9 cellular contexts compared by ENCODE assay signal in the genomic region with DNA sequence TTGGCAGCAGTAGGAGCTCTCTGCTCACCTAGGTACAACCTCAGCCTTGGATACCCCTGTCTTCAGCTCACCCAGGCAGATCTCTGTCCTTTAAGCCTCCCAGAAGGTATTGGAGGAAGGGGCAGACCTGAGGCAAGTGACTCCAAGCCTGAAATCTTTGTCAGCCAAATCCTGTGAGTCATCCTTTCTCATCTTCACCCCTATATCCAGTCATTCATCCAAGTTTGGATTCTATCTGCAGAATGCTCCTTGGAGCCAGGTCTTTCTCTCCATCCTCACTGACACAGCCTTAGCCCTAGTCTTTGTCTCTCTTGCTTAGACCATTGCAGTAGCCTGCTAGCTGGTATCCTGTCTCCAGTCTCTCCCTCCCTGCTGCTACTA. TPM values are rescaled to one million over a fixed set of nuclear protein-coding genes. Genes with fewer than 3 reads are reported as not detected.
A peak's percentile ranks its signal among the peaks of the same experiment; 100 is the strongest.
DNase-seq lines count a peak whose midpoint lies in the region; ATAC-seq, FAIRE-seq and TF ChIP-seq lines count a peak whose summit lies in the region.
"Had no signal": no experiment of that assay in that cellular context is flagged by ENCODE, and none has a peak within 500 bp of the region (broad histone marks: within the 10 kb centered on the region; RNA-seq: fewer than 3 reads in every experiment).

No MANE protein-coding gene starts in this region.

- no peaks in the 10 kb centered on the region for H3K9me3 ChIP-seq in K562 (replicated peaks; ENCODE audit: control insufficient read depth, insufficient read depth, low read depth, low read length)

- H3K27ac ChIP-seq in K562 (ENCODE audit: extremely low read depth, low read depth, low read length), result no peak overlapping the region

- POLR2A ChIA-PET in K562 (lab: Yijun Ruan, JAX), result interaction anchor here (0.6 to 1.1 kb wide), 4 partner anchors 8 to 584 kb away, joined by 3 to 4 read pairs (median 3); no protein-coding TSS in a partner anchor

- peak overlapping the region in 1 of 2 experiments; percentile 67; a peak in 1 of 4 replicates for H3K9ac ChIP-seq in K562 (ENCODE audit: insufficient read depth in 1 of 2, low read depth in 2 of 2, low read length in 2 of 2)

- no peak overlapping the region for H2AFZ ChIP-seq in K562 (ENCODE audit: low read depth, low read length)

- CTCF ChIA-PET in K562 (lab: Yijun Ruan, JAX; ENCODE audit: low intra/inter-chr PET ratio), result no interaction called here

- DNase-seq in HT1080 (ENCODE audit: low read depth) (peak; percentile 87), K562 (ENCODE audit: extremely low read depth in 1 of 4, low spot score in 3 of 4) (no peak), kidney tubule cell (ENCODE audit: low spot score) (peak; percentile 59), GF-D8 (lab: John Stamatoyannopoulos, UW) (no peak), NOMO-1 (lab: John Stamatoyannopoulos, UW; ENCODE audit: unreplicated experiment in 2 of 2) (no peak), NCI-H1436 (lab: John Stamatoyannopoulos, UW) (no peak)
- DNase-seq: activated T-cell treated with anti-CD3 and anti-CD28 coated beads for 4 hours, NCI-H2227 treated with DMSO at 0.1 percent for 48 hours had no signal

- FAIRE-seq in K562 (lab: Jason Lieb, UNC), result no peak

- no peak overlapping the region for H3K4me2 ChIP-seq in K562 (ENCODE audit: insufficient read depth, low read length)

- in situ Hi-C loops in K562 (cut with MboI), result no loop called here

- H3K9me1 ChIP-seq in K562 (ENCODE audit: control insufficient read depth, insufficient read depth, low read length), result no peaks in the 10 kb centered on the region

- no peak for TF ChIP-seq POLR2A in K562 (conservative IDR thresholded peaks at IDR 0.05)

- H3K4me1 ChIP-seq in K562 (replicated peaks in 1 of 2; ENCODE audit: control insufficient read depth in 2 of 2, insufficient read depth in 2 of 2, low read length in 2 of 2), result peaks cover 0 to 13% of the 10 kb centered on the region in 2 experiments; a peak in 2 of 5 replicates

- H3K27me3 ChIP-seq in K562 (ENCODE audit: control insufficient read depth in 2 of 2, insufficient read depth in 2 of 2, low read length in 2 of 2), result no peaks in the 10 kb centered on the region

- ATAC-seq in K562 (no peak), HG03159 (IDR thresholded peaks at IDR 0.05; ENCODE audit: unreplicated experiment) (no peak)

- H3K79me2 ChIP-seq in K562 (ENCODE audit: control insufficient read depth, insufficient read depth, low read length), result no peaks in the 10 kb centered on the region

- no peaks in the 10 kb centered on the region for H4K20me1 ChIP-seq in K562 (replicated peaks; ENCODE audit: control insufficient read depth, insufficient read depth, low read length)

- no peak for TF ChIP-seq EP300 in K562 (IDR thresholded peaks at IDR 0.05; ENCODE audit: low read length)

- no peak for TF ChIP-seq CTCF in K562 (IDR thresholded peaks at IDR 0.05 in 2 of 3, conservative IDR thresholded peaks at IDR 0.05 in 1 of 3; ENCODE audit: insufficient read depth in 2 of 3, low read depth in 1 of 3, low read length in 3 of 3)

- no peak for TF ChIP-seq RAD21 in K562 (CRISPR knock-in tag; conservative IDR thresholded peaks at IDR 0.05 in 1 of 2, IDR thresholded peaks at IDR 0.05 in 1 of 2)

- H3K36me3 ChIP-seq in K562 (ENCODE audit: control insufficient read depth, insufficient read depth, low read length), result no peaks in the 10 kb centered on the region

- intact Hi-C loops in K562 (cut with micrococcal nuclease), result no loop called here

- H3K4me3 ChIP-seq in K562, result no peak overlapping the region

- no TSS peak for BruUV-seq in K562 (replicated peaks; lab: Mats Ljungman, UMichigan)

TF ChIP-seq in K562, 482 proteins besides CTCF, POLR2A, EP300 and RAD21:
- no peak for TF ChIP-seq ZNF507 (tag; conservative IDR thresholded peaks at IDR 0.05)
- no peak for TF ChIP-seq TFAM (CRISPR knock-in tag; conservative IDR thresholded peaks at IDR 0.05)
- TF ChIP-seq ZNF311 (CRISPR knock-in tag; IDR thresholded peaks at IDR 0.05), result no peak
- 0 out of 2 replicates have a peak, but pooled peaks have one; percentile 40 for TF ChIP-seq BHLHE40 (IDR thresholded peaks at IDR 0.05; ENCODE audit: low read length)
- no peak for TF ChIP-seq EHMT2 (IDR thresholded peaks at IDR 0.05)
- TF ChIP-seq ZNF785 (CRISPR knock-in tag; IDR thresholded peaks at IDR 0.05), result no peak
- 0 out of 2 replicates have a peak, but pooled peaks have one; percentile 8 for TF ChIP-seq JUND (IDR thresholded peaks at IDR 0.05; ENCODE audit: borderline replicate concordance, low read depth, low read length)
- no peak for TF ChIP-seq JUND (tag; IDR thresholded peaks at IDR 0.05; ENCODE audit: borderline replicate concordance, low read depth, low read length)
- TF ChIP-seq ZNF764 (CRISPR knock-in tag; IDR thresholded peaks at IDR 0.05; ENCODE audit: low read depth), result no peak
- no peak for TF ChIP-seq PHF20 (IDR thresholded peaks at IDR 0.05; ENCODE audit: partially characterized antibody)
- no peak for TF ChIP-seq ZNF239 (CRISPR knock-in tag; IDR thresholded peaks at IDR 0.05)

RNA-seq across cellular contexts. Expression of a gene that starts 10.4 kb away (rescaled TPM):
- total RNA-seq in HT1080 (2014; rRNA removed; shearing (Covaris generic)), result 0.20 TPM in 1 of 2 replicates, not detected in the other
- polyA plus RNA-seq in HT1080 (2015; cell fraction: cytosol; rRNA removed), result not detected in 2 replicates
- not detected in 2 replicates for polyA plus RNA-seq in HT1080 (2015; cell fraction: nucleus; rRNA removed)
- total RNA-seq in K562 (2011; cell fraction: chromatin; rRNA removed; ENCODE audit: low replicate concordance), result 0.09 TPM in 1 of 2 replicates, not detected in the other
- 0.17 and 0.39 TPM in 2 replicates for total RNA-seq in K562 (2011; cell fraction: nucleolus; rRNA removed)
- 0.07 and 0.38 TPM in 2 replicates for total RNA-seq in K562 (2011; cell fraction: nucleoplasm; rRNA removed)
- 0.18 and 0.29 TPM in 2 replicates for total RNA-seq in K562 (2014; rRNA removed)
- total RNA-seq in K562 (2014; rRNA removed; fragmentation: Illumina TruSeq; extraction: Trizol), result 0.06 and 0.15 TPM in 2 replicates
- 0.07 and 0.08 TPM in 2 replicates for total RNA-seq in K562 (2015; rRNA removed; fragmentation: Illumina TruSeq; extraction: Trizol)
- 0.20 and 0.40 TPM in 2 replicates for total RNA-seq in K562 (2021)
- not detected in 2 replicates for polyA plus RNA-seq in K562 (2011; rRNA removed)
- 0.12 TPM in 1 of 2 replicates, not detected in the other for polyA plus RNA-seq in K562 (2011; cell fraction: cytosol; rRNA removed)
- 0.10 TPM in 1 of 2 replicates, not detected in the other for polyA plus RNA-seq in K562 (2011; cell fraction: nucleus; rRNA removed)
- not detected in 2 replicates for polyA plus RNA-seq in K562 (2012)
- polyA plus RNA-seq in K562 (2014; fragmentation: Illumina TruSeq; extraction: Trizol), result not detected in 2 replicates
- polyA plus RNA-seq in K562 (2014; fragmentation: Nextera tagmentation; extraction: Ambion mirVana), result not detected
- not detected in 2 replicates for polyA plus RNA-seq in K562 (2014; rRNA removed)
- polyA minus RNA-seq in K562 (2011; rRNA and poly(A)+ RNA removed), result 0.06 and 0.11 TPM in 2 replicates
- polyA minus RNA-seq in K562 (2011; cell fraction: cytosol; rRNA and poly(A)+ RNA removed), result not detected in 2 replicates
- under 0.01 and 0.11 TPM in 2 replicates for polyA minus RNA-seq in K562 (2011; cell fraction: nucleus; rRNA and poly(A)+ RNA removed)

RNA-seq across cellular contexts. Expression of a gene that starts 51.9 kb away (rescaled TPM):
- 0.20 and 1.0 TPM in 2 replicates for total RNA-seq in HT1080 (2014; rRNA removed; shearing (Covaris generic))
- polyA plus RNA-seq in HT1080 (2015; cell fraction: cytosol; rRNA removed), result 0.37 and 0.73 TPM in 2 replicates
- polyA plus RNA-seq in HT1080 (2015; cell fraction: nucleus; rRNA removed), result 0.27 and 0.29 TPM in 2 replicates
- total RNA-seq in K562 (2011; cell fraction: chromatin; rRNA removed; ENCODE audit: low replicate concordance), result 6.9 and 13.7 TPM in 2 replicates
- total RNA-seq in K562 (2011; cell fraction: nucleolus; rRNA removed), result 8.2 and 9.0 TPM in 2 replicates
- total RNA-seq in K562 (2011; cell fraction: nucleoplasm; rRNA removed), result 6.3 and 7.4 TPM in 2 replicates
- total RNA-seq in K562 (2014; rRNA removed) (3.9 and 5.8 TPM in 2 replicates), K562 (2014; rRNA removed; fragmentation: Illumina TruSeq; extraction: Trizol) (3.6 TPM in 2 replicates), K562 (2015; rRNA removed; fragmentation: Illumina TruSeq; extraction: Trizol) (2.8 and 3.6 TPM in 2 replicates), K562 (2021) (16.9 TPM in 2 replicates)
- polyA plus RNA-seq in K562 (2011; rRNA removed) (3.6 and 5.0 TPM in 2 replicates), K562 (2014; fragmentation: Illumina TruSeq; extraction: Trizol) (12.8 and 13.9 TPM in 2 replicates), K562 (2014; fragmentation: Nextera tagmentation; extraction: Ambion mirVana) (1 to 10 TPM; 3.4 to 5.8 TPM), K562 (2014; rRNA removed) (4.0 and 9.5 TPM in 2 replicates)
- 4.5 and 4.7 TPM in 2 replicates for polyA plus RNA-seq in K562 (2011; cell fraction: cytosol; rRNA removed)
- 4.6 and 6.3 TPM in 2 replicates for polyA plus RNA-seq in K562 (2011; cell fraction: nucleus; rRNA removed)
- polyA plus RNA-seq in K562 (2012), result 6.9 and 8.6 TPM in 2 replicates
- 4.0 and 6.0 TPM in 2 replicates for polyA minus RNA-seq in K562 (2011; rRNA and poly(A)+ RNA removed)
- polyA minus RNA-seq in K562 (2011; cell fraction: cytosol; rRNA and poly(A)+ RNA removed), result 7.5 and 9.8 TPM in 2 replicates
- polyA minus RNA-seq in K562 (2011; cell fraction: nucleus; rRNA and poly(A)+ RNA removed), result 4.6 and 4.7 TPM in 2 replicates

Comparison
In these comparisons a context has a peak if more than half of its experiments do, and no peak if none do; other contexts are left out.
1. DNase-seq: peak in HT1080 (single experiment) and kidney tubule cell (single experiment); none in K562 (0 of 4), GF-D8 (single experiment), NOMO-1 (0 of 2) and NCI-H1436 (single experiment).